Comparison of ENCODE assay signal across 1 cellular context in the genomic region with DNA sequence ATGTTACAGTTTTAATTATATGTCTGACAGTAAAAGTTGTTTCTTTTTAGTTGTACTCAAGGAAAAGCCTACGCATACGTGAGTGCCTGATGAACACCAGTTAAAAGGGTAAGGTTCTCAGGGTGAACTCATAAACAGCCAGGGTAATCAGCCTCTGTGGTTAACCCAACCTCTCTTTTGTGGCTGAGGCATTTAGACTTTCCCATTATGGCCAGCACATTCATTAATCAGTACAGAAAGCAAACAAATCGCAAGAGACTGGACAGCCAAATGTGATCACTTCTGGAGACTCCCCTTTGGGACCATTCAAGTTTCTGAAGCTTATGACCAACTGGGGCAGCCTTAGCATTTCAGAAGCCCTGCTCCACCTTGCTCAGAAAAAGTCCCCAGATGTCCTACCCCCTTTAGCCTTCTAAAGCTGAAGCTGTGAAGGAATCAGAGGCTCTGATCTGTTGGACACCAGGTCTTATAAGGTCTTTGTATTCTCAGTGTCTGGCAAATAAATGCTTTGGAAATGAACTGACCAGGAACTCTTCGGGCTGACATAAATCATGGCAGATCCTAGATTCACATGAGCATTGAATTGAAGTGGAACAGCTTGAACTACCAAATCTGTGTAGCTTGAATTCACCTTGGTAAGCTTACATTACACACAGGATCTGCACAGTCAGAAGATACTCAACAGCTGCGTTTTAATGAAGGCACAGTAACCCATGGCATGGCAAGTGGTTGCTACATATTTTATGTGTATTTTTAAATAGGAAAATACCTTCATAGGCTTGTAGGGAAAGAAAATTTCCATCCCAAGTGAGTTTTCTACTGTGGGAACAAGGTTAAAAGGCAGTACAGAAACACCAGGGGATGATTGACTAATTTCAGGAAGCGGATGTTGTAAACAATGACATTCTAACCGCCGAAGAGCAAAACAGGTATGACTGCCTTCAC.
TF ChIP-seq lines count a peak whose summit lies in the region.

No MANE protein-coding gene starts in this region.

TF ChIP-seq in GM12878, 131 proteins besides CTCF, POLR2A, EP300 and RAD21 (continued from another document):
- no peak for TF ChIP-seq SREBF2 (IDR thresholded peaks at IDR 0.05; ENCODE audit: low read length)
- peak; percentile 53; the same call in 1 of the 2 replicates for TF ChIP-seq NBN (IDR thresholded peaks at IDR 0.05)
- TF ChIP-seq IRF4 (IDR thresholded peaks at IDR 0.05; ENCODE audit: low read depth, low read length) = no peak
- peak; percentile 66; the same call in 1 of the 2 replicates for TF ChIP-seq ATF7 (IDR thresholded peaks at IDR 0.05; ENCODE audit: low read depth)
- peak; percentile 76 for TF ChIP-seq NR2F1 (conservative IDR thresholded peaks at IDR 0.05)
- no peak for TF ChIP-seq NFIC (IDR thresholded peaks at IDR 0.05; ENCODE audit: low read depth, low read length)
- peak; percentile 38; the same call in 1 of the 2 replicates for TF ChIP-seq BACH1 (IDR thresholded peaks at IDR 0.05; ENCODE audit: borderline replicate concordance)
- peak; percentile 56; the same call in 1 of the 3 replicates for TF ChIP-seq POU2F2 (IDR thresholded peaks at IDR 0.05; ENCODE audit: borderline replicate concordance, low read depth, low read length)
- TF ChIP-seq E2F8 (IDR thresholded peaks at IDR 0.05; ENCODE audit: low read depth, partially characterized antibody) = no peak
- TF ChIP-seq, protein P1, sequence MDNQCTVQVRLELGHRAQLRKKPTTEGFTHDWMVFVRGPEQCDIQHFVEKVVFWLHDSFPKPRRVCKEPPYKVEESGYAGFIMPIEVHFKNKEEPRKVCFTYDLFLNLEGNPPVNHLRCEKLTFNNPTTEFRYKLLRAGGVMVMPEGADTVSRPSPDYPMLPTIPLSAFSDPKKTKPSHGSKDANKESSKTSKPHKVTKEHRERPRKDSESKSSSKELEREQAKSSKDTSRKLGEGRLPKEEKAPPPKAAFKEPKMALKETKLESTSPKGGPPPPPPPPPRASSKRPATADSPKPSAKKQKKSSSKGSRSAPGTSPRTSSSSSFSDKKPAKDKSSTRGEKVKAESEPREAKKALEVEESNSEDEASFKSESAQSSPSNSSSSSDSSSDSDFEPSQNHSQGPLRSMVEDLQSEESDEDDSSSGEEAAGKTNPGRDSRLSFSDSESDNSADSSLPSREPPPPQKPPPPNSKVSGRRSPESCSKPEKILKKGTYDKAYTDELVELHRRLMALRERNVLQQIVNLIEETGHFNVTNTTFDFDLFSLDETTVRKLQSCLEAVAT (IDR thresholded peaks at IDR 0.05) = peak; percentile 74
- TF ChIP-seq NFYA (IDR thresholded peaks at IDR 0.05; ENCODE audit: borderline replicate concordance, low read depth, low read length) = no peak
- TF ChIP-seq ZBTB33 (IDR thresholded peaks at IDR 0.05) = no peak
- no peak for TF ChIP-seq KDM1A (IDR thresholded peaks at IDR 0.05; ENCODE audit: borderline replicate concordance)
- no peak for TF ChIP-seq E2F4 (IDR thresholded peaks at IDR 0.05; ENCODE audit: low read depth, low read length)
- TF ChIP-seq PML (IDR thresholded peaks at IDR 0.05; ENCODE audit: low read length) = no peak
- TF ChIP-seq SUZ12 (IDR thresholded peaks at IDR 0.05; ENCODE audit: unreplicated experiment) = no peak
- TF ChIP-seq BCL11A (IDR thresholded peaks at IDR 0.05; ENCODE audit: low read depth, low read length) = peak; percentile 86; the same call in 1 of the 2 replicates
- no peak for TF ChIP-seq RFX5 (IDR thresholded peaks at IDR 0.05; ENCODE audit: low read depth, low read length)
- no peak for TF ChIP-seq EZH2 (IDR thresholded peaks at IDR 0.05; ENCODE audit: borderline replicate concordance, control insufficient read depth, low read depth, low read length)
- peak; percentile 95 for TF ChIP-seq MTA2 (IDR thresholded peaks at IDR 0.05; ENCODE audit: low read depth)
- no peak for TF ChIP-seq SIX5 (IDR thresholded peaks at IDR 0.05; ENCODE audit: low read depth, low read length, severe bottlenecking)
- TF ChIP-seq SIN3A (IDR thresholded peaks at IDR 0.05; ENCODE audit: low read depth, low read length) = no peak
- TF ChIP-seq, protein P2, sequence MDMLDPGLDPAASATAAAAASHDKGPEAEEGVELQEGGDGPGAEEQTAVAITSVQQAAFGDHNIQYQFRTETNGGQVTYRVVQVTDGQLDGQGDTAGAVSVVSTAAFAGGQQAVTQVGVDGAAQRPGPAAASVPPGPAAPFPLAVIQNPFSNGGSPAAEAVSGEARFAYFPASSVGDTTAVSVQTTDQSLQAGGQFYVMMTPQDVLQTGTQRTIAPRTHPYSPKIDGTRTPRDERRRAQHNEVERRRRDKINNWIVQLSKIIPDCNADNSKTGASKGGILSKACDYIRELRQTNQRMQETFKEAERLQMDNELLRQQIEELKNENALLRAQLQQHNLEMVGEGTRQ (IDR thresholded peaks at IDR 0.05; ENCODE audit: borderline replicate concordance, low read depth, low read length) = no peak
- TF ChIP-seq TARDBP (IDR thresholded peaks at IDR 0.05; ENCODE audit: borderline replicate concordance) = no peak
- no peak for TF ChIP-seq BCLAF1 (IDR thresholded peaks at IDR 0.05)
- TF ChIP-seq NR2C2 (IDR thresholded peaks at IDR 0.05; ENCODE audit: borderline replicate concordance, control insufficient read depth, insufficient read length, low read depth) = no peak
- TF ChIP-seq DPF2 (IDR thresholded peaks at IDR 0.05) = peak; percentile 71; the same call in 1 of the 2 replicates
- peak; percentile 34; the same call in 1 of the 2 replicates for TF ChIP-seq SMARCA5 (IDR thresholded peaks at IDR 0.05)
- TF ChIP-seq CBFB (IDR thresholded peaks at IDR 0.05; ENCODE audit: low read depth) = no peak
- TF ChIP-seq, protein P3, sequence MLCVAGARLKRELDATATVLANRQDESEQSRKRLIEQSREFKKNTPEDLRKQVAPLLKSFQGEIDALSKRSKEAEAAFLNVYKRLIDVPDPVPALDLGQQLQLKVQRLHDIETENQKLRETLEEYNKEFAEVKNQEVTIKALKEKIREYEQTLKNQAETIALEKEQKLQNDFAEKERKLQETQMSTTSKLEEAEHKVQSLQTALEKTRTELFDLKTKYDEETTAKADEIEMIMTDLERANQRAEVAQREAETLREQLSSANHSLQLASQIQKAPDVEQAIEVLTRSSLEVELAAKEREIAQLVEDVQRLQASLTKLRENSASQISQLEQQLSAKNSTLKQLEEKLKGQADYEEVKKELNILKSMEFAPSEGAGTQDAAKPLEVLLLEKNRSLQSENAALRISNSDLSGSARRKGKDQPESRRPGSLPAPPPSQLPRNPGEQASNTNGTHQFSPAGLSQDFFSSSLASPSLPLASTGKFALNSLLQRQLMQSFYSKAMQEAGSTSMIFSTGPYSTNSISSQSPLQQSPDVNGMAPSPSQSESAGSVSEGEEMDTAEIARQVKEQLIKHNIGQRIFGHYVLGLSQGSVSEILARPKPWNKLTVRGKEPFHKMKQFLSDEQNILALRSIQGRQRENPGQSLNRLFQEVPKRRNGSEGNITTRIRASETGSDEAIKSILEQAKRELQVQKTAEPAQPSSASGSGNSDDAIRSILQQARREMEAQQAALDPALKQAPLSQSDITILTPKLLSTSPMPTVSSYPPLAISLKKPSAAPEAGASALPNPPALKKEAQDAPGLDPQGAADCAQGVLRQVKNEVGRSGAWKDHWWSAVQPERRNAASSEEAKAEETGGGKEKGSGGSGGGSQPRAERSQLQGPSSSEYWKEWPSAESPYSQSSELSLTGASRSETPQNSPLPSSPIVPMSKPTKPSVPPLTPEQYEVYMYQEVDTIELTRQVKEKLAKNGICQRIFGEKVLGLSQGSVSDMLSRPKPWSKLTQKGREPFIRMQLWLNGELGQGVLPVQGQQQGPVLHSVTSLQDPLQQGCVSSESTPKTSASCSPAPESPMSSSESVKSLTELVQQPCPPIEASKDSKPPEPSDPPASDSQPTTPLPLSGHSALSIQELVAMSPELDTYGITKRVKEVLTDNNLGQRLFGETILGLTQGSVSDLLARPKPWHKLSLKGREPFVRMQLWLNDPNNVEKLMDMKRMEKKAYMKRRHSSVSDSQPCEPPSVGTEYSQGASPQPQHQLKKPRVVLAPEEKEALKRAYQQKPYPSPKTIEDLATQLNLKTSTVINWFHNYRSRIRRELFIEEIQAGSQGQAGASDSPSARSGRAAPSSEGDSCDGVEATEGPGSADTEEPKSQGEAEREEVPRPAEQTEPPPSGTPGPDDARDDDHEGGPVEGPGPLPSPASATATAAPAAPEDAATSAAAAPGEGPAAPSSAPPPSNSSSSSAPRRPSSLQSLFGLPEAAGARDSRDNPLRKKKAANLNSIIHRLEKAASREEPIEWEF (IDR thresholded peaks at IDR 0.05; ENCODE audit: insufficient replicate concordance, low read depth, low read length) = no peak
- TF ChIP-seq EED (IDR thresholded peaks at IDR 0.05; ENCODE audit: low read depth) = no peak
- no peak for TF ChIP-seq ZNF274 (IDR thresholded peaks at IDR 0.05; ENCODE audit: insufficient read depth, insufficient read length)
